Comparison of ENCODE assay signal across 18 cellular contexts in genomic region chr7:110119883-110120581, GRCh38.
DNase-seq lines count a peak whose midpoint lies in the region; ATAC-seq and TF ChIP-seq lines count a peak whose summit lies in the region.
"Had no signal": no experiment of that assay in that cellular context is flagged by ENCODE, and none has a peak within 500 bp of the region (broad histone marks: within the 10 kb centered on the region; RNA-seq: fewer than 3 reads in every experiment).

No MANE protein-coding gene starts in this region.

- peaks cover 30% of the 10 kb centered on the region for H3K9me3 Mint-ChIP-seq in progenitor cell of endocrine pancreas (ENCODE audit: low read depth)

- DNase-seq in H4 (ENCODE audit: low spot score) (peak; percentile 64), NCI-H69 (lab: John Stamatoyannopoulos, UW) (peak; percentile 31), choroid plexus epithelial cell (ENCODE audit: low read depth) (peak; percentile 17), progenitor cell of endocrine pancreas (ENCODE audit: low spot score, unreplicated experiment) (no peak), DMS153 (lab: John Stamatoyannopoulos, UW) (no peak)
- DNase-seq in stimulated activated naive CD4-positive, alpha-beta T cell (lab: John Stamatoyannopoulos, UW), result no peak
- DNase-seq: activated CD4-positive, alpha-beta T cell treated with anti-CD3 and anti-CD28 coated beads for 4 hours; activated CD8-positive, alpha-beta memory T cell treated with anti-CD3 and anti-CD28 coated beads, Interleukin-2, amount 50 U/mL, for 4 hours; activated naive CD4-positive, alpha-beta T cell treated with anti-CD3 and anti-CD28 coated beads, Interleukin-2, amount 50 U/mL, for 16 hours; DND-41; effector CD4-positive, alpha-beta T cell; NCI-H2107; T-helper 17 cell had no signal

- H3K27me3 Mint-ChIP-seq in progenitor cell of endocrine pancreas, result no peaks in the 10 kb centered on the region

- H3K4me3 Mint-ChIP-seq in progenitor cell of endocrine pancreas (ENCODE audit: low read depth), result no peak overlapping the region
- H3K4me3 Mint-ChIP-seq: nephron, T-helper 17 cell had no signal

- H3K36me3 Mint-ChIP-seq in progenitor cell of endocrine pancreas (ENCODE audit: insufficient read depth), result peaks cover 9% of the 10 kb centered on the region

- no peak overlapping the region for H3K4me3 ChIP-seq in choroid plexus epithelial cell (ENCODE audit: low read depth, low read length)
- H3K4me3 ChIP-seq: BLaER1 treated with 17β-estradiol and CSF1 and Interleukin-3, amounts not matched to agents 10 nM and 100 nM; cardiac muscle cell had no signal

- TF ChIP-seq CTCF in choroid plexus epithelial cell (conservative IDR thresholded peaks at IDR 0.05; ENCODE audit: low read depth, low read length) (no peak), progenitor cell of endocrine pancreas (IDR thresholded peaks at IDR 0.05; ENCODE audit: unreplicated experiment) (no peak)

- peaks cover 1% of the 10 kb centered on the region for H3K4me1 Mint-ChIP-seq in progenitor cell of endocrine pancreas (ENCODE audit: low read depth)
- H3K4me1 Mint-ChIP-seq: nephron, T-helper 17 cell had no signal

- no peak for ATAC-seq in HG02623 (IDR thresholded peaks at IDR 0.05; ENCODE audit: unreplicated experiment)
- ATAC-seq: HepG2, T-helper 17 cell had no signal

- H3K27ac Mint-ChIP-seq in progenitor cell of endocrine pancreas, result peak overlapping the region; percentile 71
- H3K27ac Mint-ChIP-seq: nephron, T-helper 17 cell had no signal

Comparison
In these comparisons a context has a peak if more than half of its experiments do, and no peak if none do; other contexts are left out.
1. DNase-seq: peak in H4 (single experiment), NCI-H69 (single experiment) and choroid plexus epithelial cell (single experiment); none in progenitor cell of endocrine pancreas (single experiment), DMS153 (single experiment) and stimulated activated naive CD4-positive, alpha-beta T cell (0 of 6).